In the genomic region with DNA sequence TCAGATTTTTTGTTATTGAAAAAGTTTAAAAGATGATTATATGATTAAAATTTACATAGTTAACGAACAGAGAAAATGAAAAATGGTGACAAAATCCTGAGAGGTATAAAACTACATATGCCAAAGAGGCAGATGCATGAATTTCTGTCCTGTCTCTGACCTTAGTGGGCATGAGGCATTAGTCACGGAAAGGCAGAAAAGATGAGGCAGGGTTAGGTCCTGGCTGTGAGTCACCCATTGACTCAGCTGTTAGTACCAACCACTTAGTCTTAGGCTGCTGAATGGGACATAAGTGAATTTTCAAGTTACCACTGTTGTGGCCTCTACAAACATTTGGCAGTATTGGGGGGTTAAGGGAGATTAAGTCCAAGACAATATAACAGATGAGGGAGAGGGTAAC, we compare ENCODE assay signal across 8 cellular contexts. TPM values are rescaled to one million over a fixed set of nuclear protein-coding genes. Genes with fewer than 3 reads are reported as not detected.
A peak's percentile ranks its signal among the peaks of the same experiment; 100 is the strongest.
DNase-seq lines count a peak whose midpoint lies in the region; TF ChIP-seq lines count a peak whose summit lies in the region.

No MANE protein-coding gene starts in this region.

- H4K20me1 ChIP-seq in Karpas-422 (ENCODE audit: insufficient read depth, low read depth, low read length), result no peaks in the 10 kb centered on the region

- no peak overlapping the region for H3K9ac ChIP-seq in Karpas-422 (ENCODE audit: low read length)

- no peak overlapping the region for H2AFZ ChIP-seq in Karpas-422 (ENCODE audit: low read length)

- peaks cover 22% of the 10 kb centered on the region for H3K9me3 Mint-ChIP-seq in T-helper 2 cell treated with Interferon-gamma antibody and Interleukin-4, amounts not matched to agents 5 μg/mL and 100 μg/mL, for 36 hours

- H3K9me2 ChIP-seq in Karpas-422 (replicated peaks; ENCODE audit: insufficient read depth, low read length), result no peaks in the 10 kb centered on the region

- H3K79me2 ChIP-seq in Karpas-422 (ENCODE audit: low read length), result peaks cover 96% of the 10 kb centered on the region

- H3K36me3 ChIP-seq in Karpas-422 (ENCODE audit: insufficient read depth, low read length), result peaks cover 22% of the 10 kb centered on the region

- H3K9me3 ChIP-seq in Karpas-422 (ENCODE audit: low read length), result no peaks in the 10 kb centered on the region

- peak in 2 of 3 experiments; percentile 10 to 11 for DNase-seq in activated CD8-positive, alpha-beta memory T cell treated with anti-CD3 and anti-CD28 coated beads for 48 hours (ENCODE audit: low read depth in 2 of 3, low spot score in 2 of 3)
- DNase-seq in activated CD8-positive, alpha-beta memory T cell treated with anti-CD3 and anti-CD28 coated beads for 24 hours, result no peak
- DNase-seq in T-helper 2 cell treated with Interferon-gamma antibody and Interleukin-4, amounts not matched to agents 5 μg/mL and 100 μg/mL, for 36 hours (ENCODE audit: low spot score), result peak; percentile 61
- DNase-seq in fibroblast of villous mesenchyme (ENCODE audit: low read depth), result peak; percentile 86
- DNase-seq in stimulated activated CD8-positive, alpha-beta memory T cell treated with anti-CD3 and anti-CD28 coated beads, Interleukin-15, amount 100 ng/mL, for 48 hours (ENCODE audit: low read depth in 2 of 2), result peak; percentile 29 to 42
- no peak for DNase-seq in Karpas-422
- no peak for DNase-seq in NCI-H1436 (lab: John Stamatoyannopoulos, UW)
- DNase-seq in NCI-H187 treated with DMSO at 0.1 percent for 48 hours (lab: John Stamatoyannopoulos, UW), result no peak

- no peak for TF ChIP-seq CTCF in fibroblast of villous mesenchyme (IDR thresholded peaks at IDR 0.05; ENCODE audit: insufficient read depth, low read depth, low read length)

- H3K4me3 ChIP-seq in fibroblast of villous mesenchyme (ENCODE audit: low read depth, low read length) (no peak overlapping the region), Karpas-422 (ENCODE audit: low read length) (no peak overlapping the region)

- H3K27me3 ChIP-seq in Karpas-422 (ENCODE audit: low read length), result no peaks in the 10 kb centered on the region

- H3K4me2 ChIP-seq in Karpas-422 (ENCODE audit: low read depth, low read length, poor library complexity, severe bottlenecking), result no peak overlapping the region

- no peaks in the 10 kb centered on the region for H3K27me3 Mint-ChIP-seq in T-helper 2 cell treated with Interferon-gamma antibody and Interleukin-4, amounts not matched to agents 5 μg/mL and 100 μg/mL, for 36 hours (ENCODE audit: low read depth)

- no peak overlapping the region for H3K27ac ChIP-seq in Karpas-422 (ENCODE audit: low read length)

- H3K36me3 Mint-ChIP-seq in T-helper 2 cell treated with Interferon-gamma antibody and Interleukin-4, amounts not matched to agents 5 μg/mL and 100 μg/mL, for 36 hours (ENCODE audit: low read depth), result peaks cover 43% of the 10 kb centered on the region

- H3K4me1 ChIP-seq in Karpas-422 (ENCODE audit: low read length), result peaks cover 14% of the 10 kb centered on the region

- no peak overlapping the region for H3K4me3 Mint-ChIP-seq in T-helper 2 cell treated with Interferon-gamma antibody and Interleukin-4, amounts not matched to agents 5 μg/mL and 100 μg/mL, for 36 hours

- peaks cover 51% of the 10 kb centered on the region for H3K4me1 Mint-ChIP-seq in T-helper 2 cell treated with Interferon-gamma antibody and Interleukin-4, amounts not matched to agents 5 μg/mL and 100 μg/mL, for 36 hours (ENCODE audit: low read depth)

- H3K27ac Mint-ChIP-seq in T-helper 2 cell treated with Interferon-gamma antibody and Interleukin-4, amounts not matched to agents 5 μg/mL and 100 μg/mL, for 36 hours, result no peak overlapping the region

RNA-seq across cellular contexts. Expression of gene RASA1, which starts 33.1 kb away (rescaled TPM):
- total RNA-seq in fibroblast of villous mesenchyme, result 30.0 and 44.9 TPM in 2 replicates
- 18.0 and 26.3 TPM in 2 replicates for total RNA-seq in Karpas-422 (2014; rRNA removed; shearing (Covaris generic); ENCODE audit: low replicate concordance)

Comparison
In these comparisons a context has a peak if more than half of its experiments do, and no peak if none do; other contexts are left out.
1. DNase-seq: peak in activated CD8-positive, alpha-beta memory T cell treated with anti-CD3 and anti-CD28 coated beads for 48 hours (2 of 3), T-helper 2 cell treated with Interferon-gamma antibody and Interleukin-4, amounts not matched to agents 5 μg/mL and 100 μg/mL, for 36 hours (single experiment), fibroblast of villous mesenchyme (single experiment) and stimulated activated CD8-positive, alpha-beta memory T cell treated with anti-CD3 and anti-CD28 coated beads, Interleukin-15, amount 100 ng/mL, for 48 hours (2 of 2); none in activated CD8-positive, alpha-beta memory T cell treated with anti-CD3 and anti-CD28 coated beads for 24 hours (single experiment), Karpas-422 (single experiment), NCI-H1436 (single experiment) and NCI-H187 treated with DMSO at 0.1 percent for 48 hours (single experiment).